In genomic region chr5:72848474-72849428, GRCh38 we compare ENCODE assay signal across 1 cellular context.
TF ChIP-seq lines count a peak whose summit lies in the region.

No MANE protein-coding gene starts in this region.

TF ChIP-seq in K562, 482 proteins besides CTCF, POLR2A, EP300 and RAD21 (continued from another document and continues in another):
- TF ChIP-seq, protein P1, sequence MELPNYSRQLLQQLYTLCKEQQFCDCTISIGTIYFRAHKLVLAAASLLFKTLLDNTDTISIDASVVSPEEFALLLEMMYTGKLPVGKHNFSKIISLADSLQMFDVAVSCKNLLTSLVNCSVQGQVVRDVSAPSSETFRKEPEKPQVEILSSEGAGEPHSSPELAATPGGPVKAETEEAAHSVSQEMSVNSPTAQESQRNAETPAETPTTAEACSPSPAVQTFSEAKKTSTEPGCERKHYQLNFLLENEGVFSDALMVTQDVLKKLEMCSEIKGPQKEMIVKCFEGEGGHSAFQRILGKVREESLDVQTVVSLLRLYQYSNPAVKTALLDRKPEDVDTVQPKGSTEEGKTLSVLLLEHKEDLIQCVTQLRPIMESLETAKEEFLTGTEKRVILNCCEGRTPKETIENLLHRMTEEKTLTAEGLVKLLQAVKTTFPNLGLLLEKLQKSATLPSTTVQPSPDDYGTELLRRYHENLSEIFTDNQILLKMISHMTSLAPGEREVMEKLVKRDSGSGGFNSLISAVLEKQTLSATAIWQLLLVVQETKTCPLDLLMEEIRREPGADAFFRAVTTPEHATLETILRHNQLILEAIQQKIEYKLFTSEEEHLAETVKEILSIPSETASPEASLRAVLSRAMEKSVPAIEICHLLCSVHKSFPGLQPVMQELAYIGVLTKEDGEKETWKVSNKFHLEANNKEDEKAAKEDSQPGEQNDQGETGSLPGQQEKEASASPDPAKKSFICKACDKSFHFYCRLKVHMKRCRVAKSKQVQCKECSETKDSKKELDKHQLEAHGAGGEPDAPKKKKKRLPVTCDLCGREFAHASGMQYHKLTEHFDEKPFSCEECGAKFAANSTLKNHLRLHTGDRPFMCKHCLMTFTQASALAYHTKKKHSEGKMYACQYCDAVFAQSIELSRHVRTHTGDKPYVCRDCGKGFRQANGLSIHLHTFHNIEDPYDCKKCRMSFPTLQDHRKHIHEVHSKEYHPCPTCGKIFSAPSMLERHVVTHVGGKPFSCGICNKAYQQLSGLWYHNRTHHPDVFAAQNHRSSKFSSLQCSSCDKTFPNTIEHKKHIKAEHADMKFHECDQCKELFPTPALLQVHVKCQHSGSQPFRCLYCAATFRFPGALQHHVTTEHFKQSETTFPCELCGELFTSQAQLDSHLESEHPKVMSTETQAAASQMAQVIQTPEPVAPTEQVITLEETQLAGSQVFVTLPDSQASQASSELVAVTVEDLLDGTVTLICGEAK (IDR thresholded peaks at IDR 0.05) = 0 out of 2 replicates have a peak, but pooled peaks have one; percentile 13
- TF ChIP-seq, protein P1 (CRISPR knock-in tag; IDR thresholded peaks at IDR 0.05) = no peak
- TF ChIP-seq PTTG1 (tag; IDR thresholded peaks at IDR 0.05; ENCODE audit: low read depth) (no peak), ZNF778 (CRISPR knock-in tag; IDR thresholded peaks at IDR 0.05) (no peak), RBM22 (IDR thresholded peaks at IDR 0.05; ENCODE audit: low read depth, low read length, poor library complexity, severe bottlenecking) (peak; percentile 14), LARP7 (IDR thresholded peaks at IDR 0.05) (no peak), TBP (optimal IDR thresholded peaks at IDR 0.05; ENCODE audit: low read depth, low read length) (peak; percentile 2), ZBED1 (IDR thresholded peaks at IDR 0.05) (no peak), ZBTB7A (IDR thresholded peaks at IDR 0.05; ENCODE audit: borderline replicate concordance, control insufficient read depth, low read depth, low read length) (peak; percentile 74; the same call in 1 of the 2 replicates), PRDM10 (IDR thresholded peaks at IDR 0.05; ENCODE audit: partially characterized antibody) (peak; percentile 17), POLR2G (IDR thresholded peaks at IDR 0.05; ENCODE audit: low read depth, low read length) (peak; percentile 82), TCF15 (CRISPR knock-in tag; IDR thresholded peaks at IDR 0.05) (0 out of 2 replicates have a peak, but pooled peaks have one; percentile 3), MYC (IDR thresholded peaks at IDR 0.05; ENCODE audit: low read depth, low read length) (peak; percentile 79), MYC (CRISPR knock-in tag; IDR thresholded peaks at IDR 0.05; ENCODE audit: borderline replicate concordance, low read depth) (no peak), POU5F1 (IDR thresholded peaks at IDR 0.05; ENCODE audit: borderline replicate concordance, low read depth, low read length, partially characterized antibody) (no peak), EZH2 (IDR thresholded peaks at IDR 0.05; ENCODE audit: borderline replicate concordance, low read depth, low read length) (no peak), ZNF592 (IDR thresholded peaks at IDR 0.05) (peak; percentile 53; the same call in 1 of the 2 replicates), HDAC6 (IDR thresholded peaks at IDR 0.05; ENCODE audit: low read depth, low read length) (no peak), SAP30 (IDR thresholded peaks at IDR 0.05; ENCODE audit: borderline replicate concordance, insufficient read depth, low read depth, low read length, poor library complexity, severe bottlenecking) (peak; percentile 82), UBTF (IDR thresholded peaks at IDR 0.05; ENCODE audit: borderline replicate concordance in 1 of 2, low read depth in 2 of 2, low read length in 2 of 2) (peak in 1 of 2 experiments; percentile 66; a peak in 1 of 4 replicates), RB1 (IDR thresholded peaks at IDR 0.05; ENCODE audit: low read depth) (peak; percentile 58; the same call in 1 of the 2 replicates), ZNF717 (CRISPR knock-in tag; IDR thresholded peaks at IDR 0.05) (no peak), PHF8 (IDR thresholded peaks at IDR 0.05; ENCODE audit: borderline replicate concordance, low read length) (peak; percentile 55; the same call in 1 of the 2 replicates)
- TF ChIP-seq, protein P2, sequence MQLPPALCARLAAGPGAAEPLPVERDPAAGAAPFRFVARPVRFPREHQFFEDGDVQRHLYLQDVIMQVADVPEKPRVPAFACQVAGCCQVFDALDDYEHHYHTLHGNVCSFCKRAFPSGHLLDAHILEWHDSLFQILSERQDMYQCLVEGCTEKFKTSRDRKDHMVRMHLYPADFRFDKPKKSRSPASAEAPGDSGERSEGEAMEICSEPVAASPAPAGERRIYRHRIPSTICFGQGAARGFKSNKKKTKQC (CRISPR knock-in tag; IDR thresholded peaks at IDR 0.05) = no peak
- TF ChIP-seq, protein P3, sequence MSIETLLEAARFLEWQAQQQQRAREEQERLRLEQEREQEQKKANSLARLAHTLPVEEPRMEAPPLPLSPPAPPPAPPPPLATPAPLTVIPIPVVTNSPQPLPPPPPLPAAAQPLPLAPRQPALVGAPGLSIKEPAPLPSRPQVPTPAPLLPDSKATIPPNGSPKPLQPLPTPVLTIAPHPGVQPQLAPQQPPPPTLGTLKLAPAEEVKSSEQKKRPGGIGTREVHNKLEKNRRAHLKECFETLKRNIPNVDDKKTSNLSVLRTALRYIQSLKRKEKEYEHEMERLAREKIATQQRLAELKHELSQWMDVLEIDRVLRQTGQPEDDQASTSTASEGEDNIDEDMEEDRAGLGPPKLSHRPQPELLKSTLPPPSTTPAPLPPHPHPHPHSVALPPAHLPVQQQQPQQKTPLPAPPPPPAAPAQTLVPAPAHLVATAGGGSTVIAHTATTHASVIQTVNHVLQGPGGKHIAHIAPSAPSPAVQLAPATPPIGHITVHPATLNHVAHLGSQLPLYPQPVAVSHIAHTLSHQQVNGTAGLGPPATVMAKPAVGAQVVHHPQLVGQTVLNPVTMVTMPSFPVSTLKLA (conservative IDR thresholded peaks at IDR 0.05) = peak in 1 of 2 experiments; percentile 31; a peak in 2 of 4 replicates
- TF ChIP-seq, protein P4, sequence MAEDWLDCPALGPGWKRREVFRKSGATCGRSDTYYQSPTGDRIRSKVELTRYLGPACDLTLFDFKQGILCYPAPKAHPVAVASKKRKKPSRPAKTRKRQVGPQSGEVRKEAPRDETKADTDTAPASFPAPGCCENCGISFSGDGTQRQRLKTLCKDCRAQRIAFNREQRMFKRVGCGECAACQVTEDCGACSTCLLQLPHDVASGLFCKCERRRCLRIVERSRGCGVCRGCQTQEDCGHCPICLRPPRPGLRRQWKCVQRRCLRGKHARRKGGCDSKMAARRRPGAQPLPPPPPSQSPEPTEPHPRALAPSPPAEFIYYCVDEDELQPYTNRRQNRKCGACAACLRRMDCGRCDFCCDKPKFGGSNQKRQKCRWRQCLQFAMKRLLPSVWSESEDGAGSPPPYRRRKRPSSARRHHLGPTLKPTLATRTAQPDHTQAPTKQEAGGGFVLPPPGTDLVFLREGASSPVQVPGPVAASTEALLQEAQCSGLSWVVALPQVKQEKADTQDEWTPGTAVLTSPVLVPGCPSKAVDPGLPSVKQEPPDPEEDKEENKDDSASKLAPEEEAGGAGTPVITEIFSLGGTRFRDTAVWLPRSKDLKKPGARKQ (CRISPR knock-in tag; IDR thresholded peaks at IDR 0.05) = no peak
